In the genomic region with DNA sequence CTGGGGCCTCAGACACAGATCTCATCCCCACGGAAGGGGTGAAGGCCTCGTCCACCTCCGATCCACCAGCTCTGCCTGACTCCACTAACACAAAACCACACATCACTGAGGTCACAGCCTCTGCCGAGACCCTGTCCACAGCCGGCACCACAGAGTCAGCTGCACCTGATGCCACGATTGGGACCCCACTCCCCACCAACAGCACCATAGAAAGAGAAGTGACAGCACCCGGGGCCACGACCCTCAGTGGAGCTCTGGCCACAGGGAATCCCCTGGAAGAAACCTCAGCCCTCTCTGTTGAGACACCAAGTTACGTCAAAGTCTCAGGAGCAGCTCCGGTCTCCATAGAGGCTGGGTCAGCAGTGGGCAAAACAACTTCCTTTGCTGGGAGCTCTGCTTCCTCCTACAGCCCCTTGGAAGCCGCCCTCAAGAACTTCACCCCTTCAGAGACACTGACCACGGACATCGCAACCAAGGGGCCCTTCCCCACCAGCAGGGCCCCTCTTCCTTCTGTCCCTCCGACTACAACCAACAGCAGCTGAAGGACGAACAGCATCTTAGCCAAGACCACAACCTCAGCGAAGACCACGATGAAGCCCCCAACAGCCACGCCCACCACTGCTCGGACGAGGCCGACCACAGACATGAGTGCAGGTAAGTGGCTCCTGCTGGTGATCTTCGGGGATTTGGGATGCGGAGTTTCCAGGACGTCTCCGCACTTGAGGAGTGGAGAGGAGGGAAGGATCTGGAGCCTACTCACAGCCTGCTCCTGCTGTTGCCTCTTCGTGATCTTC, we compare ENCODE assay signal across 11 cellular contexts. TPM values are rescaled to one million over a fixed set of nuclear protein-coding genes. Genes with fewer than 3 reads are reported as not detected.
A peak's percentile ranks its signal among the peaks of the same experiment; 100 is the strongest.
DNase-seq lines count a peak whose midpoint lies in the region; ATAC-seq, FAIRE-seq and TF ChIP-seq lines count a peak whose summit lies in the region.
"Not testable (repeated sequence)": the region's sequence is repeated elsewhere in the genome, so short reads cannot be mapped to it uniquely, and the experiment has no call there.
"Had no signal": no experiment of that assay in that cellular context is flagged by ENCODE, and none has a peak within 500 bp of the region (broad histone marks: within the 10 kb centered on the region; RNA-seq: fewer than 3 reads in every experiment).

No MANE protein-coding gene starts in this region.

- CTCF ChIA-PET in activated CD8-positive, alpha-beta memory T cell treated with anti-CD3 and anti-CD28 coated beads, Interleukin-2, amount 10 ng/mL, durations not matched to agents 7 days and 5 days (lab: Charles Lee): not testable (repeated sequence)

- not testable (repeated sequence) for H3K9me2 ChIP-seq in Karpas-422 (replicated peaks; ENCODE audit: insufficient read depth, low read length)

- POLR2A ChIA-PET in activated naive CD8-positive, alpha-beta T cell treated with anti-CD3 and anti-CD28 coated beads, Interleukin-2, amount 10 ng/mL, durations not matched to agents 7 days and 5 days (lab: Charles Lee): not testable (repeated sequence)

- not testable (repeated sequence) for H4K20me1 ChIP-seq in Karpas-422 (ENCODE audit: insufficient read depth, low read depth, low read length); osteoblast (ENCODE audit: insufficient read depth, low read length)

- not testable (repeated sequence) for H3K4me2 ChIP-seq in Karpas-422 (ENCODE audit: low read depth, low read length, poor library complexity, severe bottlenecking); osteoblast (ENCODE audit: insufficient read depth, low read length)

- not testable (repeated sequence) for H2AFZ ChIP-seq in Karpas-422 (ENCODE audit: low read length); osteoblast (ENCODE audit: low read length)

- H3K27me3 Mint-ChIP-seq in activated CD8-positive, alpha-beta memory T cell treated with anti-CD3 and anti-CD28 coated beads, Interleukin-2, amount 10 ng/mL, durations not matched to agents 7 days and 5 days; activated naive CD8-positive, alpha-beta T cell treated with anti-CD3 and anti-CD28 coated beads, Interleukin-2, amount 10 ng/mL, durations not matched to agents 7 days and 5 days: not testable (repeated sequence)
- peaks cover 7 to 11% of the 10 kb centered on the region in 2 donors for H3K27me3 Mint-ChIP-seq in stimulated activated naive B cell treated with anti-CD40 and anti-IgM and Interleukin-4, amounts not matched to agents 10 μg/mL and 1 μg/mL and 100 μg/mL, for 72 hours

- H3K4me1 ChIP-seq in Karpas-422 (ENCODE audit: low read length); kidney (ENCODE audit: control insufficient read depth in 1 of 2, insufficient read depth in 1 of 2, low read depth in 1 of 2, low read length in 2 of 2); osteoblast (ENCODE audit: insufficient read depth, low read length): not testable (repeated sequence)

- not testable (repeated sequence) for H3K9me3 Mint-ChIP-seq in activated CD8-positive, alpha-beta memory T cell treated with anti-CD3 and anti-CD28 coated beads, Interleukin-2, amount 10 ng/mL, durations not matched to agents 7 days and 5 days (ENCODE audit: low read depth); activated naive CD8-positive, alpha-beta T cell treated with anti-CD3 and anti-CD28 coated beads, Interleukin-2, amount 10 ng/mL, durations not matched to agents 7 days and 5 days; stimulated activated naive B cell treated with anti-CD40 and anti-IgM and Interleukin-4, amounts not matched to agents 10 μg/mL and 1 μg/mL and 100 μg/mL, for 72 hours

- not testable (repeated sequence) for H3K4me3 Mint-ChIP-seq in activated CD8-positive, alpha-beta memory T cell treated with anti-CD3 and anti-CD28 coated beads, Interleukin-2, amount 10 ng/mL, durations not matched to agents 7 days and 5 days; activated naive CD8-positive, alpha-beta T cell treated with anti-CD3 and anti-CD28 coated beads, Interleukin-2, amount 10 ng/mL, durations not matched to agents 7 days and 5 days; stimulated activated naive B cell treated with anti-CD40 and anti-IgM and Interleukin-4, amounts not matched to agents 10 μg/mL and 1 μg/mL and 100 μg/mL, for 72 hours

- ATAC-seq in activated CD8-positive, alpha-beta memory T cell treated with anti-CD3 and anti-CD28 coated beads, Interleukin-2, amount 10 ng/mL, durations not matched to agents 7 days and 5 days; activated naive CD8-positive, alpha-beta T cell treated with anti-CD3 and anti-CD28 coated beads, Interleukin-2, amount 10 ng/mL, durations not matched to agents 7 days and 5 days (ENCODE audit: low read depth); stimulated activated naive B cell treated with anti-CD40 and anti-IgM and Interleukin-4, amounts not matched to agents 10 μg/mL and 1 μg/mL and 100 μg/mL, for 72 hours (replicated peaks): not testable (repeated sequence)

- peaks cover 15% of the 10 kb centered on the region for H3K4me1 Mint-ChIP-seq in activated CD8-positive, alpha-beta memory T cell treated with anti-CD3 and anti-CD28 coated beads, Interleukin-2, amount 10 ng/mL, durations not matched to agents 7 days and 5 days
- not testable (repeated sequence) for H3K4me1 Mint-ChIP-seq in activated naive CD8-positive, alpha-beta T cell treated with anti-CD3 and anti-CD28 coated beads, Interleukin-2, amount 10 ng/mL, durations not matched to agents 7 days and 5 days; stimulated activated naive B cell treated with anti-CD40 and anti-IgM and Interleukin-4, amounts not matched to agents 10 μg/mL and 1 μg/mL and 100 μg/mL, for 72 hours

- not testable (repeated sequence) for H3K4me3 ChIP-seq in Karpas-422 (ENCODE audit: low read length); kidney (ENCODE audit: low read length in 2 of 2); osteoblast (ENCODE audit: insufficient read depth, low read length)

- H3K79me2 ChIP-seq in Karpas-422 (ENCODE audit: low read length); osteoblast (ENCODE audit: insufficient read depth, low read length): not testable (repeated sequence)

- H3K36me3 ChIP-seq in Karpas-422 (ENCODE audit: insufficient read depth, low read length); kidney (ENCODE audit: control insufficient read depth in 1 of 2, insufficient read depth in 2 of 2, low read length in 2 of 2); osteoblast (ENCODE audit: insufficient read depth, low read length): not testable (repeated sequence)

- H3K27ac Mint-ChIP-seq in activated CD8-positive, alpha-beta memory T cell treated with anti-CD3 and anti-CD28 coated beads, Interleukin-2, amount 10 ng/mL, durations not matched to agents 7 days and 5 days: peak overlapping the region; percentile 33
- peak overlapping the region; percentile 33 for H3K27ac Mint-ChIP-seq in activated naive CD8-positive, alpha-beta T cell treated with anti-CD3 and anti-CD28 coated beads, Interleukin-2, amount 10 ng/mL, durations not matched to agents 7 days and 5 days
- peak overlapping the region; percentile 38 for H3K27ac Mint-ChIP-seq in stimulated activated naive B cell treated with anti-CD40 and anti-IgM and Interleukin-4, amounts not matched to agents 10 μg/mL and 1 μg/mL and 100 μg/mL, for 72 hours

- TF ChIP-seq CTCF in kidney (IDR thresholded peaks at IDR 0.05; ENCODE audit: borderline replicate concordance, extremely low read depth, insufficient read depth); osteoblast (IDR thresholded peaks at IDR 0.05; ENCODE audit: extremely low read depth, low read depth, low read length): not testable (repeated sequence)

- H3K9me3 ChIP-seq in Karpas-422 (ENCODE audit: low read length); kidney (ENCODE audit: control insufficient read depth in 1 of 2, low read length in 2 of 2); osteoblast (ENCODE audit: low read depth, low read length): not testable (repeated sequence)

- not testable (repeated sequence) for H3K9ac ChIP-seq in Karpas-422 (ENCODE audit: low read length); kidney (ENCODE audit: low read length in 2 of 2)

- H3K27ac ChIP-seq in Karpas-422 (ENCODE audit: low read length); kidney (ENCODE audit: low read depth in 2 of 2, low read length in 2 of 2); osteoblast (ENCODE audit: low read depth, low read length): not testable (repeated sequence)

- peak; percentile 18 for DNase-seq in D341Med (ENCODE audit: low spot score)
- peak; percentile 42 for DNase-seq in Karpas-422
- peak; percentile 40 for DNase-seq in activated CD8-positive, alpha-beta memory T cell treated with anti-CD3 and anti-CD28 coated beads, Interleukin-2, amount 10 ng/mL, durations not matched to agents 7 days and 5 days
- not testable (repeated sequence) for DNase-seq in activated naive CD8-positive, alpha-beta T cell treated with anti-CD3 and anti-CD28 coated beads, Interleukin-2, amount 10 ng/mL, durations not matched to agents 7 days and 5 days; stimulated activated naive B cell treated with anti-CD40 and anti-IgM and Interleukin-4, amounts not matched to agents 10 μg/mL and 1 μg/mL and 100 μg/mL, for 72 hours
- DNase-seq in kidney: peak; percentile 64
- DNase-seq in osteoblast (ENCODE audit: insufficient read length, low spot score, missing footprints): peak; percentile 41

- intact Hi-C loops in kidney (cut with DNase I): not testable (repeated sequence)

- not testable (repeated sequence) for H3K27me3 ChIP-seq in Karpas-422 (ENCODE audit: low read length); osteoblast (ENCODE audit: insufficient read depth, low read length)

- not testable (repeated sequence) for FAIRE-seq in kidney (lab: Jason Lieb, UNC)

- H3K36me3 Mint-ChIP-seq in activated CD8-positive, alpha-beta memory T cell treated with anti-CD3 and anti-CD28 coated beads, Interleukin-2, amount 10 ng/mL, durations not matched to agents 7 days and 5 days; activated naive CD8-positive, alpha-beta T cell treated with anti-CD3 and anti-CD28 coated beads, Interleukin-2, amount 10 ng/mL, durations not matched to agents 7 days and 5 days; stimulated activated naive B cell treated with anti-CD40 and anti-IgM and Interleukin-4, amounts not matched to agents 10 μg/mL and 1 μg/mL and 100 μg/mL, for 72 hours: not testable (repeated sequence)

RNA-seq across cellular contexts. Expression of a gene that starts 36.0 kb away (rescaled TPM):
- total RNA-seq in Karpas-422 (2014; rRNA removed; shearing (Covaris generic); ENCODE audit: low replicate concordance): 0.18 TPM in 1 of 2 replicates, not detected in the other
- 1 to 10 TPM in 1 of 2 experiments, not detected in 1; 9.3 TPM for total RNA-seq in activated CD8-positive, alpha-beta memory T cell treated with anti-CD3 and anti-CD28 coated beads, Interleukin-2, amount 10 ng/mL, durations not matched to agents 7 days and 5 days
- not detected for total RNA-seq in activated naive CD8-positive, alpha-beta T cell treated with anti-CD3 and anti-CD28 coated beads, Interleukin-2, amount 10 ng/mL, durations not matched to agents 7 days and 5 days
- total RNA-seq in kidney (24.4 TPM), osteoblast (0.88 and 1.4 TPM in 2 replicates)
- polyA plus RNA-seq in kidney (ENCODE audit: insufficient read depth, low read depth, low replicate concordance): 12.9 TPM
- total RNA-seq: CD4-positive, CD25-positive, alpha-beta regulatory T cell; Daoy; GM23338; IMR-90 had no signal
- polyA plus RNA-seq: GM23338 had no signal
